Comparison of ENCODE assay signal across 24 cellular contexts in the genomic region with DNA sequence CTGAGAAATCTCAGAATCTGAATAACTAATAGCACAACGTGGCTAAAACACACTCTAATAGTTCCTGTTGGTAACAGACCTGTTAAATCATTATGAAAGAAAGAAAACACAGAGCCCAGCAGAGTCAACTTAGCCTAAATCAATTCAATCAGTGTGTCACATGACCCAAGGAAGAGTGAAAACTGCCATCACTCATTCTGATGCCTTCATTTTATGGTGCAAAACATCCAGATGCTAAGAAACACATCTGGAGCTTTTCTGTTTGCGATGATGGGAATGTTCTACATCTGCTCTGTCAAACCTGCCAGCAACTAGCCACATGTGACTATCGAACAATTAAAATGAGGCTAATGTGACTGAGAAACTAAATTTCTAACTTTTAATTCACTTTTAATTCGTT.
"Had no signal": no experiment of that assay in that cellular context is flagged by ENCODE, and none has a peak within 500 bp of the region (broad histone marks: within the 10 kb centered on the region; RNA-seq: fewer than 3 reads in every experiment).

No MANE protein-coding gene starts in this region.

- H2AFZ ChIP-seq: hepatocyte had no signal

- H3K4me2 ChIP-seq: hepatocyte, smooth muscle cell had no signal

- H3K9me3 Mint-ChIP-seq: natural killer cell; stimulated activated memory B cell treated with anti-CD40 and anti-IgM and Interleukin-4, amounts not matched to agents 10 μg/mL and 1 μg/mL and 100 μg/mL, for 72 hours; stimulated activated naive CD8-positive, alpha-beta T cell treated with anti-CD3 and anti-CD28 coated beads, Interleukin-15, amount 100 ng/mL, for 72 hours had no signal

- DNase-seq: heart right ventricle; islet precursor cell; lower lobe of right lung; mammary epithelial cell; mesenchymal stem cell; natural killer cell; nucleus accumbens; pancreas; right lobe of liver; stimulated activated CD4-positive, alpha-beta T cell treated with anti-CD3 and anti-CD28 coated beads, Interleukin-1b, Interleukin-23, amount 100 ng/mL, for 48 hours; stimulated activated CD4-positive, alpha-beta T cell treated with anti-CD3 and anti-CD28 coated beads, Interleukin-2, amount 100 ng/mL, for 48 hours; stimulated activated CD4-positive, alpha-beta T cell treated with anti-CD3 and anti-CD28 coated beads, Interleukin-4, amount 100 ng/mL, for 4 hours; stimulated activated CD8-positive, alpha-beta memory T cell treated with anti-CD3 and anti-CD28 coated beads, Interleukin-4, amount 100 ng/mL, for 48 hours; stimulated activated naive CD4-positive, alpha-beta T cell treated with Interleukin-2 at 50 U/mL for 16 hours; stimulated activated naive CD8-positive, alpha-beta T cell treated with anti-CD3 and anti-CD28 coated beads, Interleukin-15, amount 100 ng/mL, for 72 hours; substantia nigra; uterus had no signal

- H3K4me1 ChIP-seq: lower lobe of right lung, pancreas, right atrium auricular region, uterus had no signal

- ATAC-seq: heart right ventricle; left lobe of liver; lower lobe of right lung; natural killer cell; pancreas; right lobe of liver; stimulated activated memory B cell treated with anti-CD40 and anti-IgM and Interleukin-4, amounts not matched to agents 10 μg/mL and 1 μg/mL and 100 μg/mL, for 72 hours; stimulated activated naive CD8-positive, alpha-beta T cell treated with anti-CD3 and anti-CD28 coated beads, Interleukin-15, amount 100 ng/mL, for 72 hours had no signal

- H3K9me3 ChIP-seq: heart right ventricle, lower lobe of right lung, pancreas, right atrium auricular region, right lobe of liver, tibial nerve, uterus had no signal

- FAIRE-seq: pancreas had no signal

- H3K36me3 ChIP-seq: heart right ventricle, lower lobe of right lung, pancreas, right atrium auricular region, right lobe of liver, tibial nerve, uterus had no signal

- H3K27ac Mint-ChIP-seq: natural killer cell; stimulated activated memory B cell treated with anti-CD40 and anti-IgM and Interleukin-4, amounts not matched to agents 10 μg/mL and 1 μg/mL and 100 μg/mL, for 72 hours; stimulated activated naive CD8-positive, alpha-beta T cell treated with anti-CD3 and anti-CD28 coated beads, Interleukin-15, amount 100 ng/mL, for 72 hours; type B pancreatic cell had no signal

- H3K4me3 ChIP-seq: heart right ventricle, hepatocyte, lower lobe of right lung, pancreas, right atrium auricular region, right lobe of liver, smooth muscle cell, tibial nerve, uterus had no signal

- H3K27ac ChIP-seq: heart right ventricle, hepatocyte, lower lobe of right lung, pancreas, right atrium auricular region, right lobe of liver, tibial nerve, uterus had no signal

- H3K36me3 Mint-ChIP-seq: natural killer cell; stimulated activated memory B cell treated with anti-CD40 and anti-IgM and Interleukin-4, amounts not matched to agents 10 μg/mL and 1 μg/mL and 100 μg/mL, for 72 hours; type B pancreatic cell had no signal

- H3K4me3 Mint-ChIP-seq: natural killer cell; stimulated activated memory B cell treated with anti-CD40 and anti-IgM and Interleukin-4, amounts not matched to agents 10 μg/mL and 1 μg/mL and 100 μg/mL, for 72 hours; stimulated activated naive CD8-positive, alpha-beta T cell treated with anti-CD3 and anti-CD28 coated beads, Interleukin-15, amount 100 ng/mL, for 72 hours; type B pancreatic cell had no signal

- H3K27me3 Mint-ChIP-seq: stimulated activated memory B cell treated with anti-CD40 and anti-IgM and Interleukin-4, amounts not matched to agents 10 μg/mL and 1 μg/mL and 100 μg/mL, for 72 hours; stimulated activated naive CD8-positive, alpha-beta T cell treated with anti-CD3 and anti-CD28 coated beads, Interleukin-15, amount 100 ng/mL, for 72 hours; type B pancreatic cell had no signal

- H3K27me3 ChIP-seq: heart right ventricle, hepatocyte, pancreas, right atrium auricular region, right lobe of liver, tibial nerve, uterus had no signal
